ENCODE assay signal across 26 cellular contexts in the genomic region with DNA sequence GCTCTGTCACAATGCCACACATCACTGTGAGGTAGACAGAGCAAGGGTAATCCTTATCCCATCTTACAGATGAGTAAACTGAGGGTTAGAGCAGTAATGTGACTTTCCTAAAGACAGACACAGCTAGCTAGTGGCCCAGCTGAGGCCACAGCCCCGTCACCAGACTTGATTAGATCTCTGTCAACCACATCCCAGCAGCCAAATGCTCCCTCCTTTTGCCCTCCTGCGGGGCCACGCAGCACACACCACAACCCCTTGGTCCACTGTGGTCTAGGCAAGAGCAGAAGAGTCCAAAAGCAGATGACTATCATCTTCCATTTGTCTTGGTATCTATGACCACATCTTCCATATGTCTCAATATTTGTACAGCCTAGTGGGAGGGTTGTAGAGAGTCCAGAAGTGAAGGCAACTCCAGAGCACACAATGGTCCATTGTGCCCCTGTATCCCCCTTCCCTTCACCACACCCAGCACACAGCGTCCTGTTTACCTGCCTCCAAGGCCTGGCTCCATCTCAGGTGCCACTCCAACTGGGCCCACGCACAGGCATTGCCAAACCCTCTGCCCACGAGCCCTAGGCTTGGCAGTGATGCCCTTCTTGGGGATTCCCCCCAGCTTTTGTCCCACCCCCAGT. TPM values are rescaled to one million over a fixed set of nuclear protein-coding genes. Genes with fewer than 3 reads are reported as not detected.
DNase-seq lines count a peak whose midpoint lies in the region; ATAC-seq lines count a peak whose summit lies in the region.
"Had no signal": no experiment of that assay in that cellular context is flagged by ENCODE, and none has a peak within 500 bp of the region (broad histone marks: within the 10 kb centered on the region; RNA-seq: fewer than 3 reads in every experiment).

No MANE protein-coding gene starts in this region.

- peak; percentile 41 for ATAC-seq in activated naive CD8-positive, alpha-beta T cell treated with anti-CD3 and anti-CD28 coated beads, Interleukin-2, amount 50 U/mL, for 24 hours
- peak; percentile 41 for ATAC-seq in stimulated activated effector memory CD8-positive, alpha-beta T cell treated with anti-CD3 and anti-CD28 coated beads, Interleukin-12 subunit alpha, Interleukin-12 subunit beta, amount 100 ng/mL, for 72 hours
- no peak for ATAC-seq in HG02571 (IDR thresholded peaks at IDR 0.05; ENCODE audit: unreplicated experiment)
- ATAC-seq: A549; left lobe of liver; stimulated activated memory B cell treated with anti-CD40 and anti-IgM and Interleukin-4, amounts not matched to agents 10 μg/mL and 1 μg/mL and 100 μg/mL, for 72 hours; T-cell; WTC11 had no signal

- H3K4me1 Mint-ChIP-seq in activated naive CD8-positive, alpha-beta T cell treated with anti-CD3 and anti-CD28 coated beads, Interleukin-2, amount 50 U/mL, for 24 hours: peaks cover 14% of the 10 kb centered on the region
- H3K4me1 Mint-ChIP-seq in activated naive CD8-positive, alpha-beta T cell treated with anti-CD3 and anti-CD28 coated beads for 36 hours: peaks cover 3% of the 10 kb centered on the region
- peaks cover 18 to 30% of the 10 kb centered on the region in 2 donors for H3K4me1 Mint-ChIP-seq in immature natural killer cell
- H3K4me1 Mint-ChIP-seq in stimulated activated effector memory CD8-positive, alpha-beta T cell treated with anti-CD3 and anti-CD28 coated beads, Interleukin-12 subunit alpha, Interleukin-12 subunit beta, amount 100 ng/mL, for 72 hours: peaks cover 21% of the 10 kb centered on the region

- peaks cover 44% of the 10 kb centered on the region for H3K27me3 Mint-ChIP-seq in activated naive CD8-positive, alpha-beta T cell treated with anti-CD3 and anti-CD28 coated beads, Interleukin-2, amount 50 U/mL, for 24 hours
- H3K27me3 Mint-ChIP-seq in activated naive CD8-positive, alpha-beta T cell treated with anti-CD3 and anti-CD28 coated beads for 36 hours: peaks cover 36% of the 10 kb centered on the region
- peaks cover 9 to 18% (median 14%) of the 10 kb centered on the region in 3 donors for H3K27me3 Mint-ChIP-seq in immature natural killer cell (ENCODE audit: low read depth in 3 of 3)

- H3K4me3 Mint-ChIP-seq in activated naive CD8-positive, alpha-beta T cell treated with anti-CD3 and anti-CD28 coated beads, Interleukin-2, amount 50 U/mL, for 24 hours: no peak overlapping the region
- no peak overlapping the region for H3K4me3 Mint-ChIP-seq in activated naive CD8-positive, alpha-beta T cell treated with anti-CD3 and anti-CD28 coated beads for 36 hours
- no peak overlapping the region for H3K4me3 Mint-ChIP-seq in immature natural killer cell
- H3K4me3 Mint-ChIP-seq in stimulated activated effector memory CD8-positive, alpha-beta T cell treated with anti-CD3 and anti-CD28 coated beads, Interleukin-12 subunit alpha, Interleukin-12 subunit beta, amount 100 ng/mL, for 72 hours: no peak overlapping the region
- H3K4me3 Mint-ChIP-seq: activated CD4-positive, alpha-beta T cell treated with anti-CD3 and anti-CD28 coated beads, Interleukin-2, amount 10 ng/mL, durations not matched to agents 24 days and 14 days; central memory CD8-positive, alpha-beta T cell; memory B cell; stimulated activated memory B cell treated with anti-CD40 and anti-IgM and Interleukin-4, amounts not matched to agents 10 μg/mL and 1 μg/mL and 100 μg/mL, for 72 hours; T-cell; WTC11 had no signal

- no peaks in the 10 kb centered on the region for H3K9me3 Mint-ChIP-seq in activated naive CD8-positive, alpha-beta T cell treated with anti-CD3 and anti-CD28 coated beads, Interleukin-2, amount 50 U/mL, for 24 hours
- H3K9me3 Mint-ChIP-seq in activated naive CD8-positive, alpha-beta T cell treated with anti-CD3 and anti-CD28 coated beads for 36 hours: no peaks in the 10 kb centered on the region
- no peaks in the 10 kb centered on the region for H3K9me3 Mint-ChIP-seq in immature natural killer cell
- no peaks in the 10 kb centered on the region for H3K9me3 Mint-ChIP-seq in stimulated activated effector memory CD8-positive, alpha-beta T cell treated with anti-CD3 and anti-CD28 coated beads, Interleukin-12 subunit alpha, Interleukin-12 subunit beta, amount 100 ng/mL, for 72 hours
- H3K9me3 Mint-ChIP-seq: activated CD4-positive, alpha-beta T cell treated with anti-CD3 and anti-CD28 coated beads, Interleukin-2, amount 10 ng/mL, durations not matched to agents 24 days and 14 days; central memory CD8-positive, alpha-beta T cell; memory B cell; stimulated activated memory B cell treated with anti-CD40 and anti-IgM and Interleukin-4, amounts not matched to agents 10 μg/mL and 1 μg/mL and 100 μg/mL, for 72 hours; T-cell; WTC11 had no signal

- no peaks in the 10 kb centered on the region for H3K36me3 Mint-ChIP-seq in activated naive CD8-positive, alpha-beta T cell treated with anti-CD3 and anti-CD28 coated beads, Interleukin-2, amount 50 U/mL, for 24 hours (ENCODE audit: low read depth)
- H3K36me3 Mint-ChIP-seq in activated naive CD8-positive, alpha-beta T cell treated with anti-CD3 and anti-CD28 coated beads for 36 hours: no peaks in the 10 kb centered on the region
- no peaks in the 10 kb centered on the region for H3K36me3 Mint-ChIP-seq in immature natural killer cell
- no peaks in the 10 kb centered on the region for H3K36me3 Mint-ChIP-seq in stimulated activated effector memory CD8-positive, alpha-beta T cell treated with anti-CD3 and anti-CD28 coated beads, Interleukin-12 subunit alpha, Interleukin-12 subunit beta, amount 100 ng/mL, for 72 hours
- H3K36me3 Mint-ChIP-seq: memory B cell; stimulated activated memory B cell treated with anti-CD40 and anti-IgM and Interleukin-4, amounts not matched to agents 10 μg/mL and 1 μg/mL and 100 μg/mL, for 72 hours; T-cell; WTC11 had no signal

- H3K27ac Mint-ChIP-seq in activated naive CD8-positive, alpha-beta T cell treated with anti-CD3 and anti-CD28 coated beads, Interleukin-2, amount 50 U/mL, for 24 hours: no peak overlapping the region
- no peak overlapping the region for H3K27ac Mint-ChIP-seq in activated naive CD8-positive, alpha-beta T cell treated with anti-CD3 and anti-CD28 coated beads for 36 hours
- H3K27ac Mint-ChIP-seq in immature natural killer cell: peak overlapping the region in 1 of 6 donors; percentile 17
- peak overlapping the region; percentile 13 for H3K27ac Mint-ChIP-seq in stimulated activated effector memory CD8-positive, alpha-beta T cell treated with anti-CD3 and anti-CD28 coated beads, Interleukin-12 subunit alpha, Interleukin-12 subunit beta, amount 100 ng/mL, for 72 hours
- H3K27ac Mint-ChIP-seq: activated CD4-positive, alpha-beta T cell treated with anti-CD3 and anti-CD28 coated beads, Interleukin-2, amount 10 ng/mL, durations not matched to agents 24 days and 14 days; memory B cell; stimulated activated memory B cell treated with anti-CD40 and anti-IgM and Interleukin-4, amounts not matched to agents 10 μg/mL and 1 μg/mL and 100 μg/mL, for 72 hours; T-cell; WTC11 had no signal

- DNase-seq in activated naive CD8-positive, alpha-beta T cell treated with anti-CD3 and anti-CD28 coated beads, Interleukin-2, amount 50 U/mL, for 24 hours: no peak
- DNase-seq in activated naive CD8-positive, alpha-beta T cell treated with anti-CD3 and anti-CD28 coated beads for 36 hours: no peak
- peak; percentile 63 for DNase-seq in NCI-H69 (lab: John Stamatoyannopoulos, UW)
- peak in 2 of 3 donors; percentile 18 to 26 for DNase-seq in immature natural killer cell
- no peak for DNase-seq in stimulated activated effector memory CD8-positive, alpha-beta T cell treated with anti-CD3 and anti-CD28 coated beads, Interleukin-12 subunit alpha, Interleukin-12 subunit beta, amount 100 ng/mL, for 72 hours (ENCODE audit: low spot score in 2 of 2)
- no peak for DNase-seq in NCI-H345 (lab: John Stamatoyannopoulos, UW)
- no peak for DNase-seq in DMS79 (lab: John Stamatoyannopoulos, UW)
- DNase-seq: activated CD4-positive, alpha-beta T cell treated with anti-CD3 and anti-CD28 coated beads, Interleukin-2, amount 10 ng/mL, durations not matched to agents 24 days and 14 days; activated gamma-delta T cell; DND-41; glutamatergic neuron; GM23248; KBM-7; NCI-H1436 treated with DMSO at 0.1 percent for 48 hours; NCI-H2081 treated with DMSO at 0.1 percent for 48 hours; NCI-H226; RPMI8226; stimulated activated CD4-positive, alpha-beta T cell treated with anti-CD3 and anti-CD28 coated beads, Interleukin-4, amount 100 ng/mL, for 4 hours; T-cell had no signal

RNA-seq across cellular contexts. Expression of a gene that starts 47.1 kb away (rescaled TPM):
- 10 to 100 TPM; 11.1 to 11.3 TPM for total RNA-seq in activated naive CD8-positive, alpha-beta T cell treated with anti-CD3 and anti-CD28 coated beads for 36 hours
- polyA plus RNA-seq in immature natural killer cell: under 1 TPM; 0.10 to 0.73 (median 0.68) TPM

Comparison
In these comparisons a context has a peak if more than half of its experiments do, and no peak if none do; other contexts are left out.
1. DNase-seq: peak in NCI-H69 (single experiment) and immature natural killer cell (2 of 3); none in activated naive CD8-positive, alpha-beta T cell treated with anti-CD3 and anti-CD28 coated beads, Interleukin-2, amount 50 U/mL, for 24 hours (single experiment), activated naive CD8-positive, alpha-beta T cell treated with anti-CD3 and anti-CD28 coated beads for 36 hours (single experiment), stimulated activated effector memory CD8-positive, alpha-beta T cell treated with anti-CD3 and anti-CD28 coated beads, Interleukin-12 subunit alpha, Interleukin-12 subunit beta, amount 100 ng/mL, for 72 hours (0 of 2), NCI-H345 (single experiment) and DMS79 (single experiment).